Comparison of ENCODE assay signal across 17 cellular contexts in genomic region chr16:73610605-73611177, GRCh38.
"Had no signal": no experiment of that assay in that cellular context is flagged by ENCODE, and none has a peak within 500 bp of the region (broad histone marks: within the 10 kb centered on the region; RNA-seq: fewer than 3 reads in every experiment).

No MANE protein-coding gene starts in this region.

- DNase-seq: activated CD4-positive, alpha-beta T cell treated with anti-CD3 and anti-CD28 coated beads, Interleukin-2, amount 10 ng/mL, durations not matched to agents 7 days and 5 days; activated CD4-positive, CD25-positive, alpha-beta regulatory T cell; activated CD8-positive, alpha-beta memory T cell treated with anti-CD3 and anti-CD28 coated beads for 24 hours; activated naive CD4-positive, alpha-beta T cell treated with Interleukin-2 at 50 U/mL for 16 hours; activated naive CD8-positive, alpha-beta T cell treated with anti-CD3 and anti-CD28 coated beads, Interleukin-2, amount 50 U/mL, for 24 hours; dorsolateral prefrontal cortex; foreskin fibroblast; left colon; naive thymus-derived CD4-positive, alpha-beta T cell; sigmoid colon; stimulated activated CD4-positive, alpha-beta T cell treated with anti-CD3 and anti-CD28 coated beads, Interleukin-12 subunit alpha, Interleukin-12 subunit beta, amount 100 ng/mL, for 4 hours; stimulated activated naive CD4-positive, alpha-beta T cell; substantia nigra; transverse colon had no signal

- H3K4me1 ChIP-seq: ascending aorta, prostate gland, sigmoid colon, transverse colon had no signal

- H3K27ac ChIP-seq: ascending aorta, dorsolateral prefrontal cortex, esophagus muscularis mucosa, prostate gland, sigmoid colon, transverse colon had no signal

- H3K36me3 ChIP-seq: ascending aorta, esophagus muscularis mucosa, prostate gland, sigmoid colon, transverse colon had no signal

- H3K9me3 ChIP-seq: ascending aorta, esophagus muscularis mucosa, prostate gland, sigmoid colon, transverse colon had no signal

- H3K27me3 ChIP-seq: ascending aorta had no signal

- H3K4me3 ChIP-seq: ascending aorta, dorsolateral prefrontal cortex, esophagus muscularis mucosa, prostate gland, sigmoid colon, transverse colon had no signal
